1 cellular context compared by ENCODE assay signal in the genomic region with DNA sequence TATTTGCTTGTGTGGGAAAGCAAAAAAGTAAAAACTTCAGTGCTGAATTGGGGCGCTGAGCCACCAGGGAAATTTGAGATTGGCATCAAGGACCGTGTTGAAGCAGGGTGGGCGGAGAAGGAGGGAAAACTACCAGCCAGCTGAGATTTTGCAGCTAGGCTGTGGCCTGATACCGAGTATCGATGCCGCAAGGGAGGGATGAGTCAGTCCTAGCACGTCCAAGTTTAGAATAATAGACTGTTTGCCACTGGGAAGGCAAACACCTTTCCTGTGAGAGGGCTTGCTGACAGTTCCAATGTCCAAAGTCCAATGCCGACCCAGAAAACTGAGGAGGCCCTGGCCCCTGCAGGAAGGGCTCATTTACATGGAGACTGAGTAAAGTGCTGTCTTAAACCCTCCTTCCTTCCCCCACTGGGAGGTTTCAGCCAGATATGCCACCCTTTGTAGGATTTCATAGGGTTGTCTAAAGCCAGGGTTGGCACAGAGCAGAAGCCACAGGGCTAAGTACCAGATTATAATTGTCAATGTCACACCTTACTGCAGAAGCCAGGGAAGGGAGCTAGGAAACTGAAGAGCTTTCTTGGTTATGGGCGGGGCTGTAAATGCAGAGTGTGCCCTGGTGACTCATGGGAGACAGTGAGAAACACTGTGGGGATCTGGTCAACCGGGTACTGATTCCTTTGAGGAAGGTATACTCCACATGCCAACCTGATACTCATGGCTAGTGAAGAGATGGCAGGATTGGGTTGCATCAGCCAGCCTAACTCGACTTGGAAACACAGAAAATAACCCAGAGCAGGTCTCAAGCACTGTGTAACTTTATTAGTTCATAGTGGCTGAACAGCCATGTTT.
TF ChIP-seq lines count a peak whose summit lies in the region.

No MANE protein-coding gene starts in this region.

TF ChIP-seq in liver, 16 proteins besides CTCF, POLR2A, EP300 and RAD21 (continued from another document):
- TF ChIP-seq, protein P1, sequence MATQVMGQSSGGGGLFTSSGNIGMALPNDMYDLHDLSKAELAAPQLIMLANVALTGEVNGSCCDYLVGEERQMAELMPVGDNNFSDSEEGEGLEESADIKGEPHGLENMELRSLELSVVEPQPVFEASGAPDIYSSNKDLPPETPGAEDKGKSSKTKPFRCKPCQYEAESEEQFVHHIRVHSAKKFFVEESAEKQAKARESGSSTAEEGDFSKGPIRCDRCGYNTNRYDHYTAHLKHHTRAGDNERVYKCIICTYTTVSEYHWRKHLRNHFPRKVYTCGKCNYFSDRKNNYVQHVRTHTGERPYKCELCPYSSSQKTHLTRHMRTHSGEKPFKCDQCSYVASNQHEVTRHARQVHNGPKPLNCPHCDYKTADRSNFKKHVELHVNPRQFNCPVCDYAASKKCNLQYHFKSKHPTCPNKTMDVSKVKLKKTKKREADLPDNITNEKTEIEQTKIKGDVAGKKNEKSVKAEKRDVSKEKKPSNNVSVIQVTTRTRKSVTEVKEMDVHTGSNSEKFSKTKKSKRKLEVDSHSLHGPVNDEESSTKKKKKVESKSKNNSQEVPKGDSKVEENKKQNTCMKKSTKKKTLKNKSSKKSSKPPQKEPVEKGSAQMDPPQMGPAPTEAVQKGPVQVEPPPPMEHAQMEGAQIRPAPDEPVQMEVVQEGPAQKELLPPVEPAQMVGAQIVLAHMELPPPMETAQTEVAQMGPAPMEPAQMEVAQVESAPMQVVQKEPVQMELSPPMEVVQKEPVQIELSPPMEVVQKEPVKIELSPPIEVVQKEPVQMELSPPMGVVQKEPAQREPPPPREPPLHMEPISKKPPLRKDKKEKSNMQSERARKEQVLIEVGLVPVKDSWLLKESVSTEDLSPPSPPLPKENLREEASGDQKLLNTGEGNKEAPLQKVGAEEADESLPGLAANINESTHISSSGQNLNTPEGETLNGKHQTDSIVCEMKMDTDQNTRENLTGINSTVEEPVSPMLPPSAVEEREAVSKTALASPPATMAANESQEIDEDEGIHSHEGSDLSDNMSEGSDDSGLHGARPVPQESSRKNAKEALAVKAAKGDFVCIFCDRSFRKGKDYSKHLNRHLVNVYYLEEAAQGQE (IDR thresholded peaks at IDR 0.05), result peak; percentile 56
- no peak for TF ChIP-seq EGR1 (IDR thresholded peaks at IDR 0.05; ENCODE audit: low read depth in 2 of 2)
- no peak for TF ChIP-seq TAF1 (conservative IDR thresholded peaks at IDR 0.05)
- peak; percentile 36 for TF ChIP-seq YY1 (IDR thresholded peaks at IDR 0.05)
- no peak for TF ChIP-seq FOXA2 (IDR thresholded peaks at IDR 0.05)
- TF ChIP-seq, protein P2, sequence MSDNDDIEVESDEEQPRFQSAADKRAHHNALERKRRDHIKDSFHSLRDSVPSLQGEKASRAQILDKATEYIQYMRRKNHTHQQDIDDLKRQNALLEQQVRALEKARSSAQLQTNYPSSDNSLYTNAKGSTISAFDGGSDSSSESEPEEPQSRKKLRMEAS (IDR thresholded peaks at IDR 0.05), result no peak
